ENCODE assay signal across 8 cellular contexts in genomic region chr16:14070877-14071575, GRCh38. TPM values are rescaled to one million over a fixed set of nuclear protein-coding genes. Genes with fewer than 3 reads are reported as not detected.
A peak's percentile ranks its signal among the peaks of the same experiment; 100 is the strongest.
DNase-seq lines count a peak whose midpoint lies in the region; ATAC-seq and TF ChIP-seq lines count a peak whose summit lies in the region.

A gene with protein sequence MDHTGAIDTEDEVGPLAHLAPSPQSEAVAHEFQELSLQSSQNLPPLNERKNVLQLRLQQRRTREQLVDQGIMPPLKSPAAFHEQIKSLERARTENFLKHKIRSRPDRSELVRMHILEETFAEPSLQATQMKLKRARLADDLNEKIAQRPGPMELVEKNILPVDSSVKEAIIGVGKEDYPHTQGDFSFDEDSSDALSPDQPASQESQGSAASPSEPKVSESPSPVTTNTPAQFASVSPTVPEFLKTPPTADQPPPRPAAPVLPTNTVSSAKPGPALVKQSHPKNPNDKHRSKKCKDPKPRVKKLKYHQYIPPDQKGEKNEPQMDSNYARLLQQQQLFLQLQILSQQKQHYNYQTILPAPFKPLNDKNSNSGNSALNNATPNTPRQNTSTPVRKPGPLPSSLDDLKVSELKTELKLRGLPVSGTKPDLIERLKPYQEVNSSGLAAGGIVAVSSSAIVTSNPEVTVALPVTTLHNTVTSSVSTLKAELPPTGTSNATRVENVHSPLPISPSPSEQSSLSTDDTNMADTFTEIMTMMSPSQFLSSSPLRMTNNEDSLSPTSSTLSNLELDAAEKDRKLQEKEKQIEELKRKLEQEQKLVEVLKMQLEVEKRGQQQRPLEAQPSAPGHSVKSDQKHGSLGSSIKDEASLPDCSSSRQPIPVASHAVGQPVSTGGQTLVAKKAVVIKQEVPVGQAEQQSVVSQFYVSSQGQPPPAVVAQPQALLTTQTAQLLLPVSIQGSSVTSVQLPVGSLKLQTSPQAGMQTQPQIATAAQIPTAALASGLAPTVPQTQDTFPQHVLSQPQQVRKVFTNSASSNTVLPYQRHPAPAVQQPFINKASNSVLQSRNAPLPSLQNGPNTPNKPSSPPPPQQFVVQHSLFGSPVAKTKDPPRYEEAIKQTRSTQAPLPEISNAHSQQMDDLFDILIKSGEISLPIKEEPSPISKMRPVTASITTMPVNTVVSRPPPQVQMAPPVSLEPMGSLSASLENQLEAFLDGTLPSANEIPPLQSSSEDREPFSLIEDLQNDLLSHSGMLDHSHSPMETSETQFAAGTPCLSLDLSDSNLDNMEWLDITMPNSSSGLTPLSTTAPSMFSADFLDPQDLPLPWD (plus strand): TSS chr16:14071319. CDS start chr16:14140607, 69,288 bp downstream.

- H2BK5ac ChIP-seq in mesenchymal stem cell (ENCODE audit: low read depth, low read length, poor library complexity, severe bottlenecking): no peak within 1 kb of the TSS

- H3K36me3 Mint-ChIP-seq in effector memory CD8-positive, alpha-beta T cell (ENCODE audit: insufficient read depth): peaks cover 6% of the 10 kb centered on the region

- DNase-seq in BE2C (peak; percentile 91), NCI-H82 treated with DMSO at 0.1 percent for 48 hours (lab: John Stamatoyannopoulos, UW; ENCODE audit: unreplicated experiment) (peak; percentile 18), mesenchymal stem cell (peak; percentile 69)
- peak; percentile 52 to 73 (median 66) for DNase-seq in activated CD8-positive, alpha-beta memory T cell treated with anti-CD3 and anti-CD28 coated beads for 48 hours (ENCODE audit: low read depth in 2 of 3, low spot score in 2 of 3)
- peak; percentile 72 to 76 (median 73) for DNase-seq in effector memory CD8-positive, alpha-beta T cell
- DNase-seq in stimulated activated CD8-positive, alpha-beta memory T cell treated with anti-CD3 and anti-CD28 coated beads, Interleukin-12 subunit alpha, Interleukin-12 subunit beta, amount 100 ng/mL, for 4 hours (ENCODE audit: low read depth): peak; percentile 68

- peaks cover 9 to 12% of the 10 kb centered on the region in 2 donors for H3K4me1 Mint-ChIP-seq in effector memory CD8-positive, alpha-beta T cell (ENCODE audit: low read depth in 2 of 2)

- peak within 1 kb of the TSS; percentile 85 to 98 for H3K23ac ChIP-seq in mesenchymal stem cell (ENCODE audit: low read length in 2 of 2)

- peak within 1 kb of the TSS; percentile 95 for H3K4me2 ChIP-seq in mesenchymal stem cell (ENCODE audit: low read length, poor library complexity, severe bottlenecking)

- H2BK120ac ChIP-seq in mesenchymal stem cell (ENCODE audit: low read depth, low read length): peak within 1 kb of the TSS; percentile 96

- under 1% methylated on average over 71 of the region's 86 CpGs for WGBS in mesenchymal stem cell

- peak within 1 kb of the TSS; percentile 79 to 97 for H3K4ac ChIP-seq in mesenchymal stem cell (ENCODE audit: low read depth in 1 of 2, low read length in 2 of 2)

- peak within 1 kb of the TSS; percentile 93 to 99 for H3K18ac ChIP-seq in mesenchymal stem cell (ENCODE audit: low read depth in 1 of 2, low read length in 2 of 2)

- peak within 1 kb of the TSS; percentile 92 for H3K9ac ChIP-seq in mesenchymal stem cell (ENCODE audit: low read length)

- no peak within 1 kb of the TSS for H3K27ac ChIP-seq in mesenchymal stem cell (ENCODE audit: low read length, poor library complexity, severe bottlenecking)

- H3K4me3 ChIP-seq in BE2C (ENCODE audit: low read depth, low read length) (peak within 1 kb of the TSS; percentile 84), mesenchymal stem cell (ENCODE audit: insufficient read depth in 1 of 2, low read depth in 1 of 2, low read length in 2 of 2) (peak within 1 kb of the TSS; percentile 91 to 99)

- H3K36me3 ChIP-seq in BE2C: no peaks in the 10 kb centered on the region
- H3K36me3 ChIP-seq in mesenchymal stem cell (ENCODE audit: control insufficient read depth in 1 of 2, insufficient read depth in 2 of 2, low read depth in 1 of 2, low read length in 2 of 2): peaks cover 0 to 6% of the 10 kb centered on the region in 2 experiments

- peak within 1 kb of the TSS; percentile 89 to 90 for H3K27ac Mint-ChIP-seq in effector memory CD8-positive, alpha-beta T cell

- ATAC-seq in HG03378 (IDR thresholded peaks at IDR 0.05; ENCODE audit: unreplicated experiment): peak; percentile 62
- ATAC-seq in effector memory CD8-positive, alpha-beta T cell (replicated peaks): peak; percentile 89

- H4K91ac ChIP-seq in mesenchymal stem cell (ENCODE audit: low read length): peak within 1 kb of the TSS; percentile 98

- H2BK15ac ChIP-seq in mesenchymal stem cell (ENCODE audit: low read depth, poor library complexity, severe bottlenecking): peak within 1 kb of the TSS; percentile 99

- H2AFZ ChIP-seq in mesenchymal stem cell (ENCODE audit: low read depth, low read length): peak within 1 kb of the TSS; percentile 100

- H3K4me3 Mint-ChIP-seq in effector memory CD8-positive, alpha-beta T cell: peak within 1 kb of the TSS; percentile 90 to 91

- no peaks in the 10 kb centered on the region for H3K9me3 Mint-ChIP-seq in effector memory CD8-positive, alpha-beta T cell

- H3K4me1 ChIP-seq in BE2C: no peaks in the 10 kb centered on the region
- H3K4me1 ChIP-seq in mesenchymal stem cell (ENCODE audit: control insufficient read depth, insufficient read depth, low read depth, low read length): peaks cover 5% of the 10 kb centered on the region

- TF ChIP-seq POLR2A in GM19193 (IDR thresholded peaks at IDR 0.05; ENCODE audit: extremely low read depth, insufficient read depth, insufficient read length): peak; percentile 63

- peaks cover 0 to 29% of the 10 kb centered on the region in 2 donors for H3K27me3 Mint-ChIP-seq in effector memory CD8-positive, alpha-beta T cell

- peak within 1 kb of the TSS; percentile 22 for H2AK5ac ChIP-seq in mesenchymal stem cell (ENCODE audit: low read length, severe bottlenecking)

- H3K9me3 ChIP-seq in BE2C (no peaks in the 10 kb centered on the region), mesenchymal stem cell (ENCODE audit: control insufficient read depth, low read length) (no peaks in the 10 kb centered on the region)

- peak within 1 kb of the TSS in 1 of 2 experiments; percentile 99 for H2BK12ac ChIP-seq in mesenchymal stem cell (ENCODE audit: low read length in 2 of 2)

- H4K8ac ChIP-seq in mesenchymal stem cell (ENCODE audit: low read length): peak within 1 kb of the TSS; percentile 99

- TF ChIP-seq CTCF in BE2C (IDR thresholded peaks at IDR 0.05; ENCODE audit: low read depth, low read length): no peak

- H3K14ac ChIP-seq in mesenchymal stem cell (ENCODE audit: low read length in 2 of 2): peak within 1 kb of the TSS; percentile 67 to 95

- peaks cover 14% of the 10 kb centered on the region for H3K79me1 ChIP-seq in mesenchymal stem cell (replicated peaks; ENCODE audit: low read length, poor library complexity, severe bottlenecking)

- H3K27me3 ChIP-seq in BE2C: no peaks in the 10 kb centered on the region
- H3K27me3 ChIP-seq in mesenchymal stem cell (ENCODE audit: control insufficient read depth in 1 of 2, insufficient read depth in 1 of 2, low read length in 2 of 2): peaks cover 0 to 3% of the 10 kb centered on the region in 2 experiments

RNA-seq across cellular contexts. Expression of the gene that starts here (rescaled TPM):
- 8.7 TPM for polyA plus RNA-seq in BE2C (2012; ENCODE audit: insufficient read depth, insufficient read length, low read depth)
- polyA plus RNA-seq in mesenchymal stem cell (2013, experiment 1 of 2): 14.5 TPM
- 12.9 TPM for polyA plus RNA-seq in mesenchymal stem cell (2013, experiment 2 of 2)

Comparison
In these comparisons a context has a peak if more than half of its experiments do, and no peak if none do; other contexts are left out.
1. DNase-seq: peak in every context shown above with its lines; median percentile 91 in BE2C; 73 in effector memory CD8-positive, alpha-beta T cell; 69 in mesenchymal stem cell; 68 in stimulated activated CD8-positive, alpha-beta memory T cell treated with anti-CD3 and anti-CD28 coated beads, Interleukin-12 subunit alpha, Interleukin-12 subunit beta, amount 100 ng/mL, for 4 hours; 66 in activated CD8-positive, alpha-beta memory T cell treated with anti-CD3 and anti-CD28 coated beads for 48 hours; 18 in NCI-H82 treated with DMSO at 0.1 percent for 48 hours.